10 cellular contexts compared by ENCODE assay signal in the genomic region with DNA sequence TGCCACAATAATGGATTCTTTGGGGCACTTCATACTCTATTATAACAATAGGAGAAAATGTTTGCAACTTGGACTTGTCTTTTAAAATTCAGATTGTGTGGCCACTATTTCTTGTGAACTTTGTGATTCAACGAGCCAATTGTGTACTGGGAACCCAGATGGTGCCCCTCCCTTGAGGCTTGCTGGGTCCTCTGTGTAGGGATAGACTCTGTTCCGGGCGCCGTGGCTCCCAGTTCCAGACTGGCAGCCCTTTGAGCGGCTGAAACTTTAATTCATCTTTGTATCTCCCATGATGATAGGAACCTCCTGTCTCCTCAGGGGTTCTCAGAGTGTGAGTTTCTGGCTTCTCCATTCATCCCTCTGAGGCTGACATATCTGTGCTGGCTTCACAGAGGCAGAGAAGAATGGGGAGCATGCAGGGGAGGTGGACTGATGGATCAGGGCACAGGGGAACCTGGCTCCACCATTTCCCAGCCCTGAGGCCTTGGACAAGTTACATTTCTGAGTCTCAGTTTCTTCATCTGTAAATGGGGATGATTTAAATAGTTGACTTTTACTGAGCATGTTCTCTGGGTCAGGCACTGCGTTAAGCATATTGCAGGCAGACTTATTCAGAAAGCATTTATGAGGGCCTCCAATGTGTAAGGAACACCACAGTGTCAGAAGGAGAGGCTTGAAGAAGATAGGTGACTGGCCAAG. TPM values are rescaled to one million over a fixed set of nuclear protein-coding genes. Genes with fewer than 3 reads are reported as not detected.
DNase-seq lines count a peak whose midpoint lies in the region; ATAC-seq and TF ChIP-seq lines count a peak whose summit lies in the region.
"Had no signal": no experiment of that assay in that cellular context is flagged by ENCODE, and none has a peak within 500 bp of the region (broad histone marks: within the 10 kb centered on the region; RNA-seq: fewer than 3 reads in every experiment).

No MANE protein-coding gene starts in this region.

- no peaks in the 10 kb centered on the region for H3K79me2 ChIP-seq in ACC112 (ENCODE audit: control insufficient read depth, insufficient read depth, low read length, unreplicated experiment)
- no peaks in the 10 kb centered on the region for H3K79me2 ChIP-seq in trophoblast cell (ENCODE audit: control insufficient read depth, insufficient read depth, low read length, poor library complexity)

- no peak overlapping the region for H2BK5ac ChIP-seq in trophoblast cell (ENCODE audit: low read depth, low read length, poor library complexity)

- no peak overlapping the region for H3K14ac ChIP-seq in trophoblast cell (ENCODE audit: low read length)

- DNase-seq in coronary artery (ENCODE audit: low spot score) (no peak), nephron progenitor cell (no peak), germinal center (ENCODE audit: low spot score) (no peak), DMS 273 (lab: John Stamatoyannopoulos, UW; ENCODE audit: unreplicated experiment) (no peak), trophoblast cell (no peak)
- DNase-seq: COR-L47, NCI-H774 had no signal

- H3K4me3 Mint-ChIP-seq in nephron progenitor cell: peak overlapping the region; percentile 32

- no peak for ATAC-seq in HG03025 (IDR thresholded peaks at IDR 0.05; ENCODE audit: low FRiP score, unreplicated experiment)

- no peak overlapping the region for H2AFZ ChIP-seq in ACC112 (ENCODE audit: low read length, unreplicated experiment)
- no peak overlapping the region for H2AFZ ChIP-seq in trophoblast cell (ENCODE audit: insufficient read depth, low read length, poor library complexity)

- H4K12ac ChIP-seq in trophoblast cell (ENCODE audit: low read depth, low read length): no peak overlapping the region

- no peak overlapping the region for H2AK5ac ChIP-seq in trophoblast cell (ENCODE audit: low read length)

- H3K27ac ChIP-seq in ACC112 (ENCODE audit: low read depth, low read length) (peak overlapping the region; percentile 84), KOPT-K1 (ENCODE audit: low read depth, low read length, poor library complexity, severe bottlenecking) (peak overlapping the region; percentile 97), coronary artery (peak overlapping the region; percentile 81 to 88), trophoblast cell (ENCODE audit: low read depth, low read length) (no peak overlapping the region)

- peaks cover 7% of the 10 kb centered on the region for H3K36me3 Mint-ChIP-seq in nephron progenitor cell (ENCODE audit: low read depth)

- H3K4me3 ChIP-seq in ACC112 (ENCODE audit: low read depth, low read length) (0 out of 2 replicates have a peak overlapping the region, but pooled peaks have one; percentile 65), coronary artery (no peak overlapping the region), trophoblast cell (ENCODE audit: low read depth, low read length) (no peak overlapping the region)

- H3K9me3 Mint-ChIP-seq in nephron progenitor cell: peaks cover 15% of the 10 kb centered on the region

- H3K9me3 ChIP-seq in KOPT-K1 (ENCODE audit: insufficient read depth, low read length, poor library complexity, severe bottlenecking) (peaks cover 8% of the 10 kb centered on the region), trophoblast cell (ENCODE audit: insufficient read depth, low read depth, low read length) (peaks cover 3% of the 10 kb centered on the region)

- H3K18ac ChIP-seq in trophoblast cell (ENCODE audit: low read length): no peak overlapping the region

- H3K9ac ChIP-seq in trophoblast cell (ENCODE audit: low read length): no peak overlapping the region

- no peak overlapping the region for H2BK120ac ChIP-seq in trophoblast cell (ENCODE audit: insufficient read depth, low read length, poor library complexity)

- peaks cover 80% of the 10 kb centered on the region for H3K4me1 Mint-ChIP-seq in nephron progenitor cell

- H3K27ac Mint-ChIP-seq in nephron progenitor cell: peak overlapping the region; percentile 80

- H3K23ac ChIP-seq in trophoblast cell (ENCODE audit: low read length): no peak overlapping the region

- no peak overlapping the region for H2BK12ac ChIP-seq in trophoblast cell (ENCODE audit: low read length)

- H3K27me3 ChIP-seq in ACC112 (ENCODE audit: insufficient read depth, low read length): no peaks in the 10 kb centered on the region
- H3K27me3 ChIP-seq in trophoblast cell (ENCODE audit: insufficient read depth, low read length): no peaks in the 10 kb centered on the region

- peaks cover 10% of the 10 kb centered on the region for H3K79me1 ChIP-seq in trophoblast cell (ENCODE audit: low read length)

- H3K4me1 ChIP-seq in ACC112 (ENCODE audit: control insufficient read depth, insufficient read depth, low read length, unreplicated experiment): peaks cover 64% of the 10 kb centered on the region
- H3K4me1 ChIP-seq in trophoblast cell (ENCODE audit: control insufficient read depth in 1 of 2, insufficient read depth in 2 of 2, low read length in 2 of 2): peaks cover 12 to 23% of the 10 kb centered on the region in 2 experiments

- H3K27me3 Mint-ChIP-seq in nephron progenitor cell (ENCODE audit: low read depth, poor library complexity): peaks cover 2% of the 10 kb centered on the region

- TF ChIP-seq CTCF in coronary artery (IDR thresholded peaks at IDR 0.05): no peak
- TF ChIP-seq CTCF in nephron progenitor cell (IDR thresholded peaks at IDR 0.05): no peak

- no peak overlapping the region for H4K91ac ChIP-seq in trophoblast cell (ENCODE audit: low read depth, low read length)

- WGBS in trophoblast cell (ENCODE audit: extremely low coverage, insufficient coverage, insufficient read length): no CpG with 5 or more reads among the region's 6 CpGs

- no peak overlapping the region for H4K8ac ChIP-seq in trophoblast cell (ENCODE audit: low read depth, low read length)

- H3K36me3 ChIP-seq in ACC112 (ENCODE audit: insufficient read depth, low read length) (no peaks in the 10 kb centered on the region), KOPT-K1 (ENCODE audit: insufficient read depth, low read length) (no peaks in the 10 kb centered on the region), trophoblast cell (ENCODE audit: control insufficient read depth in 1 of 2, insufficient read depth in 2 of 2, low read length in 2 of 2) (no peaks in the 10 kb centered on the region)

- H3K4ac ChIP-seq in trophoblast cell (ENCODE audit: low read depth, low read length): no peak overlapping the region

- no peak overlapping the region for H3K4me2 ChIP-seq in trophoblast cell (ENCODE audit: low read length)

RNA-seq across cellular contexts. Expression of a gene that starts 15.2 kb away (rescaled TPM):
- polyA plus RNA-seq in trophoblast cell (2013): 1.9 and 2.0 TPM in 2 replicates

RNA-seq across cellular contexts. Expression of a gene that starts 54.8 kb away (rescaled TPM):
- 12.4 and 13.6 TPM in 2 replicates for polyA plus RNA-seq in trophoblast cell (2013)
